1 cellular context compared by ENCODE assay signal in genomic region chr13:23865898-23866297, GRCh38.
TF ChIP-seq lines count a peak whose summit lies in the region.

No MANE protein-coding gene starts in this region.

TF ChIP-seq in GM23338, 12 proteins besides CTCF, POLR2A, EP300 and RAD21 (continued from another document):
- no peak for TF ChIP-seq ZNF462 (CRISPR knock-in tag; IDR thresholded peaks at IDR 0.05)
- no peak for TF ChIP-seq CREB1 (CRISPR knock-in tag; IDR thresholded peaks at IDR 0.05; ENCODE audit: low read depth)
- no peak for TF ChIP-seq ZNF114 (CRISPR knock-in tag; IDR thresholded peaks at IDR 0.05)
- no peak for TF ChIP-seq ZNF331 (CRISPR knock-in tag; IDR thresholded peaks at IDR 0.05; ENCODE audit: low read depth)
- no peak for TF ChIP-seq STAT1 (IDR thresholded peaks at IDR 0.05; ENCODE audit: unreplicated experiment)
- no peak for TF ChIP-seq POLR2AphosphoS5 (IDR thresholded peaks at IDR 0.05; ENCODE audit: low read depth)
